ENCODE assay signal across 31 cellular contexts in genomic region chrX:56736219-56736618, GRCh38. TPM values are rescaled to one million over a fixed set of nuclear protein-coding genes. Genes with fewer than 3 reads are reported as not detected.
DNase-seq lines count a peak whose midpoint lies in the region; TF ChIP-seq lines count a peak whose summit lies in the region.
"Had no signal": no experiment of that assay in that cellular context is flagged by ENCODE, and none has a peak within 500 bp of the region (broad histone marks: within the 10 kb centered on the region; RNA-seq: fewer than 3 reads in every experiment).

No MANE protein-coding gene starts in this region.

- H3K27me3 ChIP-seq in spleen (replicated peaks in 1 of 7): no peaks in the 10 kb centered on the region
- H3K27me3 ChIP-seq: BE2C had no signal

- no peak for TF ChIP-seq POLR2A in spleen (IDR thresholded peaks at IDR 0.05)

- WGBS in spleen, 5 donors: 92 to 97% (median 92%) methylated on average over 13 to 14 of the region's 14 CpGs

- intact Hi-C loops in posterior vena cava (cut with DNase I) (no loop called here), spleen (cut with DNase I; ENCODE audit: low total_unique reads) (no loop called here)

- no peak overlapping the region for H3K27ac ChIP-seq in spleen
- H3K27ac ChIP-seq: 22Rv1; A549; BLaER1; BLaER1 treated with 17β-estradiol and CSF1 and Interleukin-3, amounts not matched to agents 10 nM and 100 nM; C4-2B had no signal

- H3K36me3 ChIP-seq in spleen: peaks cover 0 to 28% (median 0%) of the 10 kb centered on the region in 6 donors
- H3K36me3 ChIP-seq: BE2C had no signal

- no peak for TF ChIP-seq CTCF in spleen (IDR thresholded peaks at IDR 0.05 in 8 of 11, conservative IDR thresholded peaks at IDR 0.05 in 3 of 11)

- H3K4me1 ChIP-seq in spleen: peaks cover 0 to 29% (median 10%) of the 10 kb centered on the region in 6 donors
- H3K4me1 ChIP-seq: A549, BE2C had no signal

- peak; percentile 45 for DNase-seq in mesenteric fat pad (ENCODE audit: low spot score)
- DNase-seq in posterior vena cava (ENCODE audit: low spot score): peak; percentile 67
- DNase-seq in spleen: peak; percentile 59
- DNase-seq in ecto neural progenitor cell (ENCODE audit: low spot score): no peak
- no peak for DNase-seq in globus pallidus (ENCODE audit: low spot score)
- no peak for DNase-seq in SW480 (ENCODE audit: low spot score)
- DNase-seq: 8988T; ACHN; AML-193; BE2C; C1 segment of cervical spinal cord; Caco-2; Calu3; CD4-positive, alpha-beta memory T cell; CD4-positive, alpha-beta T cell; CD4-positive, CD25-positive, alpha-beta regulatory T cell; CD8-positive, alpha-beta memory T cell; CD8-positive, alpha-beta T cell; COR-L47; DMS 273 treated with DMSO at 0.1 percent for 48 hours; DMS153; DMS53; DMS79; DMS79 treated with DMSO at 0.1 percent for 48 hours; DND-41; EL had no signal

- H3K9me3 ChIP-seq in spleen: no peaks in the 10 kb centered on the region
- H3K9me3 ChIP-seq: A549, BE2C, Caco-2 had no signal

- no peak overlapping the region for H3K4me3 ChIP-seq in spleen
- H3K4me3 ChIP-seq: A549; BLaER1; BLaER1 treated with 17β-estradiol and CSF1 and Interleukin-3, amounts not matched to agents 10 nM and 100 nM had no signal

RNA-seq across cellular contexts. Expression of gene NBDY, which starts 7.2 kb away (rescaled TPM):
- total RNA-seq in mesenteric fat pad (25.1 TPM), posterior vena cava (10 to 100 TPM; 30.4 to 37.8 TPM), spleen (10 to 100 TPM; 15.7 to 46.7 (median 30.9) TPM)
- polyA plus RNA-seq in spleen: 10 to 100 TPM; 24.3 to 31.6 (median 27.9) TPM

Comparison
In these comparisons a context has a peak if more than half of its experiments do, and no peak if none do; other contexts are left out.
1. DNase-seq: peak in mesenteric fat pad (single experiment), posterior vena cava (single experiment) and spleen (single experiment); none in ecto neural progenitor cell (single experiment), globus pallidus (single experiment) and SW480 (single experiment).